17 cellular contexts compared by ENCODE assay signal in the genomic region with DNA sequence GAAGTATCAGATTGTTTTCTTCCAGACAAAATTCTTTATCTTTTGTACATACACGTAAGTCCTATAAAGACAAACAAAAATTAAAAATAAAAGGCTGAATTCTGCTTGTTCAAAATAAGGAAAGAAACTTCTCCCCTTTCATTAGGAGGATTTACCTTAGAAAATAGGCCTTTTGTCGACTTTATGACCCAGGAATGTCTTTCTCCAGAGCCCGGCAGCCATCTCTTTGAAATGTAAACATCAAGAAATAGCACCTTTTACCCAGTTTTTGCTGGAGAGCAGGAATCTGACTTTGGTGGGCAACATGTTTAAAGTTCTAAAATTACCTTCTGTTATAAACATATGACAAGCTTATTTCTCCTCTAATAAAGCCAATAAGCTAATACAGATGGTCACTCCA.
DNase-seq lines count a peak whose midpoint lies in the region; ATAC-seq and TF ChIP-seq lines count a peak whose summit lies in the region.
"Had no signal": no experiment of that assay in that cellular context is flagged by ENCODE, and none has a peak within 500 bp of the region (broad histone marks: within the 10 kb centered on the region; RNA-seq: fewer than 3 reads in every experiment).

No MANE protein-coding gene starts in this region.

- no peak overlapping the region for H2BK120ac ChIP-seq in mesendoderm (ENCODE audit: low read depth, low read length)

- H3K23ac ChIP-seq in mesendoderm (ENCODE audit: low read length), result no peak overlapping the region

- 0 out of 2 replicates have a peak overlapping the region, but pooled peaks have one; percentile 22 for H2AFZ ChIP-seq in SK-N-SH (ENCODE audit: low read depth)

- H3K9ac ChIP-seq in SK-N-SH (no peak overlapping the region), mesendoderm (ENCODE audit: low read length) (no peak overlapping the region)

- H3K27me3 Mint-ChIP-seq in WTC11 (ENCODE audit: low read depth), result no peaks in the 10 kb centered on the region
- H3K27me3 Mint-ChIP-seq: CD4-positive, alpha-beta T cell; IgD-negative memory B cell had no signal

- no peak overlapping the region for H3K4me3 Mint-ChIP-seq in WTC11
- H3K4me3 Mint-ChIP-seq: CD4-positive, alpha-beta T cell; IgD-negative memory B cell had no signal

- H4K5ac ChIP-seq in mesendoderm (ENCODE audit: low read length), result no peak overlapping the region

- no peak overlapping the region for H3K4ac ChIP-seq in mesendoderm (ENCODE audit: low read depth, low read length)

- in situ Hi-C loops in ACHN (cut with HindIII; ENCODE audit: low pct_ligation_motif_present, low pct_unique_long_range_greater_than_20kb, low sequenced_read_pairs), result no loop called here

- 72% methylated on average over 3 of the region's 3 CpGs for WGBS in SK-N-SH (ENCODE audit: low lambda C conversion rate)
- no CpG with 5 or more reads among the region's 3 CpGs for WGBS in mesendoderm (ENCODE audit: extremely low coverage, insufficient coverage, low lambda C conversion rate)

- POLR2A ChIA-PET in SK-N-SH (lab: Yijun Ruan, JAX), result no interaction called here
- POLR2A ChIA-PET in WTC11 (lab: Charles Lee), result no interaction called here

- H3F3A ChIP-seq in SK-N-SH (replicated peaks; ENCODE audit: insufficient read depth), result peaks cover 4% of the 10 kb centered on the region

- peaks cover 29% of the 10 kb centered on the region for H3K4me1 Mint-ChIP-seq in WTC11
- H3K4me1 Mint-ChIP-seq: IgD-negative memory B cell had no signal

- H3K4me3 ChIP-seq in SK-N-SH (ENCODE audit: low read depth in 2 of 2, low read length in 1 of 2), result no peak overlapping the region
- H3K4me3 ChIP-seq in mesendoderm (ENCODE audit: low read length), result no peak overlapping the region

- no peak overlapping the region for H2AK5ac ChIP-seq in mesendoderm (ENCODE audit: low read length)

- H3K9me3 Mint-ChIP-seq in WTC11, result no peaks in the 10 kb centered on the region
- H3K9me3 Mint-ChIP-seq: IgD-negative memory B cell had no signal

- TF ChIP-seq RAD21 in SK-N-SH (IDR thresholded peaks at IDR 0.05; ENCODE audit: low read length), result no peak

- CTCF ChIA-PET in SK-N-SH (lab: Yijun Ruan, JAX), result no interaction called here
- CTCF ChIA-PET in WTC11 (lab: Charles Lee), result no interaction called here

- DNase-seq in SK-N-SH (no peak), WTC11 (ENCODE audit: low spot score) (no peak), mesendoderm (peak; percentile 17), NCI-H2227 treated with DMSO at 0.1 percent for 48 hours (lab: John Stamatoyannopoulos, UW) (no peak), ACHN (no peak)
- DNase-seq: C1 segment of cervical spinal cord; Calu3; CD4-positive, alpha-beta T cell; DMS 273 treated with DMSO at 0.1 percent for 48 hours; GOT3; KG1 had no signal

- no peak overlapping the region for H3K56ac ChIP-seq in mesendoderm (ENCODE audit: low read length)

- H2BK15ac ChIP-seq in mesendoderm (replicated peaks; ENCODE audit: low read depth), result no peak overlapping the region

- no peak overlapping the region for H3K18ac ChIP-seq in mesendoderm (ENCODE audit: low read length)

- H3K4me2 ChIP-seq in SK-N-SH, result no peak overlapping the region
- H3K4me2 ChIP-seq in mesendoderm (ENCODE audit: low read length), result no peak overlapping the region

- no peaks in the 10 kb centered on the region for H3K79me1 ChIP-seq in mesendoderm (ENCODE audit: low read length)

- H3K9me2 ChIP-seq in SK-N-SH, result no peaks in the 10 kb centered on the region

- ATAC-seq in SK-N-SH treated with all-trans-retinoic acid at 6 μM for 48 hours (no peak), WTC11 (peak; percentile 64), GM19463 (IDR thresholded peaks at IDR 0.05; ENCODE audit: unreplicated experiment) (no peak)
- ATAC-seq: HCT116 had no signal

- no peaks in the 10 kb centered on the region for H3K36me3 Mint-ChIP-seq in WTC11
- H3K36me3 Mint-ChIP-seq: IgD-negative memory B cell had no signal

- no peaks in the 10 kb centered on the region for H3K9me3 ChIP-seq in SK-N-SH

- H3K36me3 ChIP-seq in SK-N-SH (replicated peaks in 1 of 2; ENCODE audit: control insufficient read depth in 1 of 2, insufficient read depth in 2 of 2, low read length in 1 of 2) (no peaks in the 10 kb centered on the region), mesendoderm (ENCODE audit: control insufficient read depth, insufficient read depth, low read length) (no peaks in the 10 kb centered on the region)

- no peak overlapping the region for H2BK5ac ChIP-seq in mesendoderm (ENCODE audit: low read length)

- 0 out of 2 replicates have a peak overlapping the region, but pooled peaks have one; percentile 32 for H3K27ac Mint-ChIP-seq in WTC11
- H3K27ac Mint-ChIP-seq: CD4-positive, alpha-beta T cell; IgD-negative memory B cell had no signal

- H3K27ac ChIP-seq in SK-N-SH (ENCODE audit: low read depth in 2 of 2, low read length in 1 of 2), result no peak overlapping the region
- no peak overlapping the region for H3K27ac ChIP-seq in mesendoderm (ENCODE audit: low read depth, low read length)
- H3K27ac ChIP-seq: 22Rv1, HL-60 had no signal

- no peak overlapping the region for H4K8ac ChIP-seq in mesendoderm (ENCODE audit: low read depth, low read length)

- TF ChIP-seq CTCF in SK-N-SH (IDR thresholded peaks at IDR 0.05) (no peak), WTC11 (IDR thresholded peaks at IDR 0.05) (no peak)

- no peaks in the 10 kb centered on the region for H3K79me2 ChIP-seq in SK-N-SH (ENCODE audit: insufficient read depth)
- H3K79me2 ChIP-seq in mesendoderm (ENCODE audit: control insufficient read depth, insufficient read depth, low read length), result no peaks in the 10 kb centered on the region

- TF ChIP-seq EP300 in SK-N-SH (IDR thresholded peaks at IDR 0.05; ENCODE audit: borderline replicate concordance in 1 of 2, low read depth in 1 of 2, low read length in 1 of 2), result no peak

- no peaks in the 10 kb centered on the region for H3K27me3 ChIP-seq in SK-N-SH (ENCODE audit: insufficient read depth)
- H3K27me3 ChIP-seq in mesendoderm (ENCODE audit: insufficient read depth, low read length, poor library complexity), result no peaks in the 10 kb centered on the region

- H3K4me1 ChIP-seq in SK-N-SH (ENCODE audit: control insufficient read depth in 1 of 2, insufficient read depth in 2 of 2, low read depth in 1 of 2, low read length in 1 of 2), result no peaks in the 10 kb centered on the region; a peak in 2 of 4 replicates
- H3K4me1 ChIP-seq in mesendoderm (ENCODE audit: control insufficient read depth, low read depth, low read length), result no peaks in the 10 kb centered on the region

- no peaks in the 10 kb centered on the region for H4K20me1 ChIP-seq in SK-N-SH (ENCODE audit: insufficient read depth)

TF ChIP-seq in SK-N-SH, 30 proteins besides CTCF, POLR2A, EP300 and RAD21 (continues in another document):
- no peak for TF ChIP-seq NFIC (IDR thresholded peaks at IDR 0.05; ENCODE audit: borderline replicate concordance)
- no peak for TF ChIP-seq ELF1 (IDR thresholded peaks at IDR 0.05)
- no peak for TF ChIP-seq TCF12 (IDR thresholded peaks at IDR 0.05)
- no peak for TF ChIP-seq TEAD4 (IDR thresholded peaks at IDR 0.05; ENCODE audit: borderline replicate concordance, insufficient read depth)
- TF ChIP-seq CHD2 (IDR thresholded peaks at IDR 0.05; ENCODE audit: low read length, partially characterized antibody), result no peak
- TF ChIP-seq GATA2 (CRISPR knock-in tag; IDR thresholded peaks at IDR 0.05), result no peak
- TF ChIP-seq YY1 (IDR thresholded peaks at IDR 0.05; ENCODE audit: low read depth), result no peak
- no peak for TF ChIP-seq MEF2A (IDR thresholded peaks at IDR 0.05; ENCODE audit: borderline replicate concordance, low read depth)
- no peak for TF ChIP-seq MXI1 (IDR thresholded peaks at IDR 0.05; ENCODE audit: low read depth, low read length)

TF ChIP-seq in SK-N-SH treated with all-trans-retinoic acid at 6 μM for 48 hours, 23 proteins besides CTCF, POLR2A, EP300 and RAD21 (continues in another document):
- TF ChIP-seq RARB (CRISPR knock-in tag; IDR thresholded peaks at IDR 0.05) (no peak), ZNF565 (CRISPR knock-in tag; conservative IDR thresholded peaks at IDR 0.05; ENCODE audit: low read depth) (no peak), ZFP3 (CRISPR knock-in tag; IDR thresholded peaks at IDR 0.05) (no peak)

TF ChIP-seq in WTC11, 78 proteins besides CTCF, POLR2A, EP300 and RAD21 (continues in another document):
- TF ChIP-seq, protein P1, sequence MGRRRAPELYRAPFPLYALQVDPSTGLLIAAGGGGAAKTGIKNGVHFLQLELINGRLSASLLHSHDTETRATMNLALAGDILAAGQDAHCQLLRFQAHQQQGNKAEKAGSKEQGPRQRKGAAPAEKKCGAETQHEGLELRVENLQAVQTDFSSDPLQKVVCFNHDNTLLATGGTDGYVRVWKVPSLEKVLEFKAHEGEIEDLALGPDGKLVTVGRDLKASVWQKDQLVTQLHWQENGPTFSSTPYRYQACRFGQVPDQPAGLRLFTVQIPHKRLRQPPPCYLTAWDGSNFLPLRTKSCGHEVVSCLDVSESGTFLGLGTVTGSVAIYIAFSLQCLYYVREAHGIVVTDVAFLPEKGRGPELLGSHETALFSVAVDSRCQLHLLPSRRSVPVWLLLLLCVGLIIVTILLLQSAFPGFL (CRISPR knock-in tag; IDR thresholded peaks at IDR 0.05; ENCODE audit: borderline replicate concordance), result no peak
- TF ChIP-seq NR2C2 (CRISPR knock-in tag; IDR thresholded peaks at IDR 0.05) (no peak), NFE2L1 (CRISPR knock-in tag; IDR thresholded peaks at IDR 0.05) (no peak), OVOL2 (CRISPR knock-in tag; IDR thresholded peaks at IDR 0.05; ENCODE audit: borderline replicate concordance) (no peak), SMAD4 (CRISPR knock-in tag; IDR thresholded peaks at IDR 0.05) (no peak), ELF4 (CRISPR knock-in tag; IDR thresholded peaks at IDR 0.05; ENCODE audit: low read depth) (no peak)
- TF ChIP-seq, protein P2, sequence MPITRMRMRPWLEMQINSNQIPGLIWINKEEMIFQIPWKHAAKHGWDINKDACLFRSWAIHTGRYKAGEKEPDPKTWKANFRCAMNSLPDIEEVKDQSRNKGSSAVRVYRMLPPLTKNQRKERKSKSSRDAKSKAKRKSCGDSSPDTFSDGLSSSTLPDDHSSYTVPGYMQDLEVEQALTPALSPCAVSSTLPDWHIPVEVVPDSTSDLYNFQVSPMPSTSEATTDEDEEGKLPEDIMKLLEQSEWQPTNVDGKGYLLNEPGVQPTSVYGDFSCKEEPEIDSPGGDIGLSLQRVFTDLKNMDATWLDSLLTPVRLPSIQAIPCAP (CRISPR knock-in tag; IDR thresholded peaks at IDR 0.05), result no peak
- TF ChIP-seq, protein P3, sequence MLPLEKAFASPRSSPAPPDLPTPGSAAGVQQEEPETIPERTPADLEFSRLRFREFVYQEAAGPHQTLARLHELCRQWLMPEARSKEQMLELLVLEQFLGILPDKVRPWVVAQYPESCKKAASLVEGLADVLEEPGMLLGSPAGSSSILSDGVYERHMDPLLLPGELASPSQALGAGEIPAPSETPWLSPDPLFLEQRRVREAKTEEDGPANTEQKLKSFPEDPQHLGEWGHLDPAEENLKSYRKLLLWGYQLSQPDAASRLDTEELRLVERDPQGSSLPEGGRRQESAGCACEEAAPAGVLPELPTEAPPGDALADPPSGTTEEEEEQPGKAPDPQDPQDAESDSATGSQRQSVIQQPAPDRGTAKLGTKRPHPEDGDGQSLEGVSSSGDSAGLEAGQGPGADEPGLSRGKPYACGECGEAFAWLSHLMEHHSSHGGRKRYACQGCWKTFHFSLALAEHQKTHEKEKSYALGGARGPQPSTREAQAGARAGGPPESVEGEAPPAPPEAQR (CRISPR knock-in tag; IDR thresholded peaks at IDR 0.05), result no peak
